ENCODE assay signal across 30 cellular contexts in genomic region chr20:44700306-44700705, GRCh38. TPM values are rescaled to one million over a fixed set of nuclear protein-coding genes. Genes with fewer than 3 reads are reported as not detected.
DNase-seq lines count a peak whose midpoint lies in the region; ATAC-seq, FAIRE-seq and TF ChIP-seq lines count a peak whose summit lies in the region.
"Had no signal": no experiment of that assay in that cellular context is flagged by ENCODE, and none has a peak within 500 bp of the region (broad histone marks: within the 10 kb centered on the region; RNA-seq: fewer than 3 reads in every experiment).

No MANE protein-coding gene starts in this region.

- intact Hi-C loops in IMR-90 (cut with micrococcal nuclease), result no loop called here

- H3K36me3 ChIP-seq in IMR-90 (ENCODE audit: control insufficient read depth, insufficient read depth, low read length) (no peaks in the 10 kb centered on the region), RWPE2 (ENCODE audit: low read depth) (no peaks in the 10 kb centered on the region)
- H3K36me3 ChIP-seq: prostate gland had no signal

- H3K79me1 ChIP-seq in IMR-90 (ENCODE audit: low read depth in 1 of 2, low read length in 2 of 2), result no peaks in the 10 kb centered on the region

- H3K18ac ChIP-seq in IMR-90 (ENCODE audit: low read depth, low read length), result no peak overlapping the region; the same call in 1 of the 2 replicates

- no TSS peak for BruUV-seq in IMR-90 (replicated peaks; lab: Mats Ljungman, UMichigan)

- peak overlapping the region; percentile 17; the same call in 1 of the 2 replicates for H4K91ac ChIP-seq in IMR-90 (ENCODE audit: insufficient read depth, low read depth, low read length)

- peak overlapping the region; percentile 35; the same call in 1 of the 2 replicates for H2AK5ac ChIP-seq in IMR-90 (ENCODE audit: low read depth, low read length)

- H3K27ac ChIP-seq in IMR-90 (ENCODE audit: insufficient read depth, low read length) (no peak overlapping the region), RWPE2 (ENCODE audit: poor library complexity, severe bottlenecking) (no peak overlapping the region), substantia nigra (ENCODE audit: low read depth, low read length, poor library complexity, severe bottlenecking) (peak overlapping the region; percentile 30)
- H3K27ac ChIP-seq: 22Rv1, prostate gland, RWPE1 had no signal

- H4K8ac ChIP-seq in IMR-90 (ENCODE audit: low read depth in 2 of 2, low read length in 2 of 2), result no peak overlapping the region

- no peaks in the 10 kb centered on the region for H4K20me1 ChIP-seq in IMR-90 (ENCODE audit: insufficient read depth, low read length)

- no peak overlapping the region; the same call in 1 of the 2 replicates for H3K4ac ChIP-seq in IMR-90 (ENCODE audit: low read depth, low read length)

- H3K4me2 ChIP-seq in IMR-90 (ENCODE audit: low read depth, low read length), result no peak overlapping the region

- ATAC-seq in IMR-90 (ENCODE audit: low read depth), result no peak
- ATAC-seq in RWPE2 (ENCODE audit: low read depth), result no peak
- ATAC-seq: activated CD4-positive, alpha-beta T cell treated with anti-CD3 and anti-CD28 coated beads for 36 hours; CD8-positive, alpha-beta T cell; esophagus mucosa had no signal

- H3K14ac ChIP-seq in IMR-90 (replicated peaks; ENCODE audit: low read depth, low read length), result no peak overlapping the region

- H2BK15ac ChIP-seq in IMR-90 (ENCODE audit: low read depth, low read length), result no peak overlapping the region

- dilution Hi-C loops in IMR-90 (cut with HindIII; ENCODE audit: low sequenced_read_pairs, unreplicated experiment), result no loop called here

- no peak overlapping the region for H4K5ac ChIP-seq in IMR-90 (ENCODE audit: low read depth, low read length)

- no peak overlapping the region for H2BK20ac ChIP-seq in IMR-90 (ENCODE audit: low read depth, low read length)

- TF ChIP-seq CTCF in IMR-90 (conservative IDR thresholded peaks at IDR 0.05; ENCODE audit: low read depth, low read length) (no peak), RWPE2 (IDR thresholded peaks at IDR 0.05; ENCODE audit: poor library complexity, severe bottlenecking) (no peak)

- CTCF ChIA-PET in IMR-90 (lab: Yijun Ruan, JAX), result interaction anchor here (3.8 kb wide), 1 partner anchor 12 kb away, joined by 12 read pairs; no protein-coding TSS in a partner anchor

- WGBS in IMR-90 (ENCODE audit: extremely low coverage in 2 of 2, insufficient read length in 1 of 2), 2 experiments, result 85% methylated on average over 8 of the region's 11 CpGs; no CpG with 5 or more reads in 1 of the 2 experiments

- FAIRE-seq in GM12891 (lab: Jason Lieb, UNC), result no peak
- FAIRE-seq: astrocyte, H54 had no signal

- no peak overlapping the region for H2BK120ac ChIP-seq in IMR-90 (ENCODE audit: low read depth, low read length)

- POLR2A ChIA-PET in IMR-90 (lab: Charles Lee; ENCODE audit: unreplicated experiment), result no interaction called here

- no peak overlapping the region for H3K23ac ChIP-seq in IMR-90 (ENCODE audit: low read depth, low read length)

- no peak overlapping the region for H2BK5ac ChIP-seq in IMR-90 (ENCODE audit: low read depth, low read length, poor library complexity, severe bottlenecking)

- peaks cover 11% of the 10 kb centered on the region for H3K9me1 ChIP-seq in IMR-90 (ENCODE audit: insufficient read depth, low read length)

- no peak overlapping the region for H3K56ac ChIP-seq in IMR-90 (ENCODE audit: extremely low read depth, insufficient read depth, low read length)

- TF ChIP-seq RAD21 in IMR-90 (IDR thresholded peaks at IDR 0.05; ENCODE audit: low read length), result no peak

- H3K9me3 ChIP-seq in IMR-90 (ENCODE audit: control insufficient read depth, insufficient read depth, low read length) (peaks cover 6% of the 10 kb centered on the region; the same call in 1 of the 2 replicates), RWPE2 (ENCODE audit: severe bottlenecking) (no peaks in the 10 kb centered on the region)
- H3K9me3 ChIP-seq: prostate gland had no signal

- H2AK9ac ChIP-seq in IMR-90 (replicated peaks; ENCODE audit: low read depth, low read length, poor library complexity), result no peak overlapping the region

- H3K9ac ChIP-seq in IMR-90 (ENCODE audit: low read depth, low read length), result no peak overlapping the region

- H2AFZ ChIP-seq in IMR-90 (replicated peaks; ENCODE audit: low read length, poor library complexity), result no peak overlapping the region

- no peak for TF ChIP-seq POLR2A in IMR-90 (IDR thresholded peaks at IDR 0.05; ENCODE audit: low read depth, low read length)
- no peak for TF ChIP-seq POLR2A in GM12891 (IDR thresholded peaks at IDR 0.05; ENCODE audit: low read depth, low read length)

- peak in 2 of 3 experiments; percentile 25 to 64 for DNase-seq in NCI-H1417 (lab: John Stamatoyannopoulos, UW)
- DNase-seq in NCI-H1417 treated with DMSO at 0.1 percent for 48 hours (lab: John Stamatoyannopoulos, UW), result no peak
- DNase-seq in IMR-90, result no peak
- peak; percentile 80 for DNase-seq in RWPE2 (ENCODE audit: low spot score)
- no peak for DNase-seq in substantia nigra (lab: John Stamatoyannopoulos, UW)
- no peak for DNase-seq in GM12891 (ENCODE audit: insufficient read length, low spot score)
- DNase-seq in hepatic stellate cell (ENCODE audit: low spot score), result no peak
- DNase-seq in SKM-1 (lab: John Stamatoyannopoulos, UW; ENCODE audit: unreplicated experiment), result no peak
- DNase-seq: activated CD4-positive, alpha-beta T cell treated with anti-CD3 and anti-CD28 coated beads for 36 hours; activated CD8-positive, alpha-beta memory T cell treated with anti-CD3 and anti-CD28 coated beads for 24 hours; activated effector memory CD4-positive, alpha-beta T cell treated with anti-CD3 and anti-CD28 coated beads, Interleukin-2, amount 50 U/mL, for 16 hours; activated naive CD8-positive, alpha-beta T cell treated with anti-CD3 and anti-CD28 coated beads for 36 hours; CD8-positive, alpha-beta T cell; cortex of kidney; DMS79; foreskin melanocyte; GDM1; hypothalamus; NCI-H1105 treated with DMSO at 0.1 percent for 48 hours; NCI-H2081 treated with DMSO at 0.1 percent for 48 hours; stimulated activated naive CD4-positive, alpha-beta T cell had no signal

- H3K4me3 ChIP-seq in IMR-90 (ENCODE audit: insufficient read depth, low read depth, low read length) (no peak overlapping the region), RWPE2 (ENCODE audit: severe bottlenecking) (no peak overlapping the region)
- H3K4me3 ChIP-seq: prostate gland had no signal

- no peaks in the 10 kb centered on the region for H3K27me3 ChIP-seq in IMR-90 (ENCODE audit: control insufficient read depth, insufficient read depth, low read length)
- H3K27me3 ChIP-seq in RWPE2 (ENCODE audit: insufficient read depth, poor library complexity, severe bottlenecking), result no peaks in the 10 kb centered on the region

- H3K4me1 ChIP-seq in IMR-90 (ENCODE audit: control insufficient read depth, insufficient read depth, low read length) (peaks cover 45% of the 10 kb centered on the region), RWPE2 (ENCODE audit: insufficient read depth, poor library complexity, severe bottlenecking) (peaks cover 22% of the 10 kb centered on the region)
- H3K4me1 ChIP-seq: prostate gland had no signal

- in situ Hi-C loops in IMR-90 (cut with MboI; ENCODE audit: low sequenced_read_pairs), result no loop called here

TF ChIP-seq in IMR-90, 13 proteins besides CTCF, POLR2A, EP300 and RAD21 (continues in another document):
- no peak for TF ChIP-seq SMC3 (IDR thresholded peaks at IDR 0.05; ENCODE audit: low read depth, low read length)
- TF ChIP-seq CHD1 (IDR thresholded peaks at IDR 0.05; ENCODE audit: low read depth, low read length), result no peak
- TF ChIP-seq CEBPB (IDR thresholded peaks at IDR 0.05; ENCODE audit: low read depth, low read length), result no peak
- no peak for TF ChIP-seq RCOR1 (IDR thresholded peaks at IDR 0.05; ENCODE audit: insufficient replicate concordance, low read length)
- TF ChIP-seq MAFK (IDR thresholded peaks at IDR 0.05; ENCODE audit: low read depth, low read length), result no peak
- no peak for TF ChIP-seq RFX5 (IDR thresholded peaks at IDR 0.05; ENCODE audit: low read depth, low read length)
- TF ChIP-seq MAZ (IDR thresholded peaks at IDR 0.05; ENCODE audit: borderline replicate concordance, low read depth, low read length), result no peak

TF ChIP-seq in GM12891, 5 proteins besides CTCF, POLR2A, EP300 and RAD21:
- TF ChIP-seq SPI1 (IDR thresholded peaks at IDR 0.05; ENCODE audit: low read depth, low read length) (no peak), POU2F2 (IDR thresholded peaks at IDR 0.05; ENCODE audit: low read depth, low read length) (no peak), TAF1 (IDR thresholded peaks at IDR 0.05; ENCODE audit: low read depth, low read length) (no peak), PAX5 (IDR thresholded peaks at IDR 0.05; ENCODE audit: insufficient read depth, low read length, severe bottlenecking) (no peak)
TF ChIP-seq in GM12891: peak in this region for 0.

RNA-seq across cellular contexts. Expression of gene CCN5, which starts 14.9 kb away (rescaled TPM):
- not detected in 2 replicates for total RNA-seq in IMR-90 (2012; rRNA removed)
- polyA plus RNA-seq in IMR-90 (2012; rRNA removed), result not detected in 2 replicates
- 0.12 TPM in 1 of 2 replicates, not detected in the other for polyA plus RNA-seq in IMR-90 (2012; cell fraction: cytosol; rRNA removed)
- polyA plus RNA-seq in IMR-90 (2012; cell fraction: nucleus; rRNA removed; ENCODE audit: low replicate concordance), result 0.02 and 0.13 TPM in 2 replicates
- polyA plus RNA-seq in GM12891 (2012; ENCODE audit: low read depth, missing spikeins), result not detected
- total RNA-seq: activated CD4-positive, alpha-beta T cell treated with anti-CD3 and anti-CD28 coated beads for 36 hours; activated naive CD8-positive, alpha-beta T cell treated with anti-CD3 and anti-CD28 coated beads for 36 hours; astrocyte; CD8-positive, alpha-beta T cell; temporal lobe; urinary bladder had no signal

RNA-seq across cellular contexts. Expression of gene KCNK15, which starts 45.4 kb away (rescaled TPM):
- total RNA-seq in IMR-90 (2012; rRNA removed), result not detected in 2 replicates
- not detected in 2 replicates for polyA plus RNA-seq in IMR-90 (2012; rRNA removed)
- polyA plus RNA-seq in IMR-90 (2012; cell fraction: cytosol; rRNA removed), result not detected in 2 replicates
- not detected in 2 replicates for polyA plus RNA-seq in IMR-90 (2012; cell fraction: nucleus; rRNA removed; ENCODE audit: low replicate concordance)
- polyA plus RNA-seq in GM12891 (2012; ENCODE audit: low read depth, missing spikeins), result not detected
- total RNA-seq: CD8-positive, alpha-beta T cell; myocyte; temporal lobe had no signal

RNA-seq across cellular contexts. Expression of gene ADA, which starts 48.8 kb away (rescaled TPM):
- total RNA-seq in IMR-90 (2012; rRNA removed), result 6.9 and 8.1 TPM in 2 replicates
- 11.0 and 11.6 TPM in 2 replicates for polyA plus RNA-seq in IMR-90 (2012; rRNA removed)
- polyA plus RNA-seq in IMR-90 (2012; cell fraction: cytosol; rRNA removed), result 9.8 and 15.3 TPM in 2 replicates
- 31.5 and 33.0 TPM in 2 replicates for polyA plus RNA-seq in IMR-90 (2012; cell fraction: nucleus; rRNA removed; ENCODE audit: low replicate concordance)
- polyA plus RNA-seq in GM12891 (2012; ENCODE audit: low read depth, missing spikeins), result 112 TPM

Comparison
In these comparisons a context has a peak if more than half of its experiments do, and no peak if none do; other contexts are left out.
1. DNase-seq: peak in NCI-H1417 (2 of 3) and RWPE2 (single experiment); none in NCI-H1417 treated with DMSO at 0.1 percent for 48 hours (single experiment), IMR-90 (single experiment), substantia nigra (0 of 49), GM12891 (single experiment), hepatic stellate cell (single experiment) and SKM-1 (single experiment).